ENCODE assay signal across 8 cellular contexts in genomic region chr19:30118221-30118620, GRCh38.
"Had no signal": no experiment of that assay in that cellular context is flagged by ENCODE, and none has a peak within 500 bp of the region (broad histone marks: within the 10 kb centered on the region; RNA-seq: fewer than 3 reads in every experiment).

No MANE protein-coding gene starts in this region.

- FAIRE-seq: G401.6, GM12878, GM12891, GM12892, GM18507, GM19239 had no signal

- DNase-seq: GDM1, GF-D8 had no signal

- H3K4me3 ChIP-seq: GM12878 had no signal

- ATAC-seq: GM12878 had no signal
